ENCODE assay signal across 8 cellular contexts in genomic region chr11:67302571-67303131, GRCh38. TPM values are rescaled to one million over a fixed set of nuclear protein-coding genes. Genes with fewer than 3 reads are reported as not detected.
DNase-seq lines count a peak whose midpoint lies in the region; ATAC-seq and TF ChIP-seq lines count a peak whose summit lies in the region.

No MANE protein-coding gene starts in this region.

- H3K9me3 ChIP-seq in tibial nerve, result no peaks in the 10 kb centered on the region

- intact Hi-C loops in lower leg skin (cut with DNase I; ENCODE audit: low total_unique reads), result no loop called here

- DNase-seq in EH (ENCODE audit: low read depth), result peak; percentile 21
- peak; percentile 37 for DNase-seq in NCI-H526 treated with DMSO at 0.1 percent for 48 hours (lab: John Stamatoyannopoulos, UW)
- peak in 1 of 2 donors; percentile 89 for DNase-seq in lower leg skin (ENCODE audit: low spot score in 2 of 2)
- no peak for DNase-seq in tibial nerve (ENCODE audit: low spot score in 2 of 2)
- no peak for DNase-seq in DMS153 (lab: John Stamatoyannopoulos, UW)
- no peak for DNase-seq in NCI-H1436 treated with DMSO at 0.1 percent for 48 hours (lab: John Stamatoyannopoulos, UW)

- peaks cover 0 to 56% (median 10%) of the 10 kb centered on the region in 3 donors for H3K36me3 ChIP-seq in tibial nerve

- TF ChIP-seq POLR2A in lower leg skin (IDR thresholded peaks at IDR 0.05) (no peak), tibial nerve (IDR thresholded peaks at IDR 0.05) (no peak)

- TF ChIP-seq CTCF in lower leg skin (IDR thresholded peaks at IDR 0.05) (no peak), tibial nerve (IDR thresholded peaks at IDR 0.05) (no peak)

- H3K4me3 ChIP-seq in lower leg skin (ENCODE audit: low read depth, poor library complexity, severe bottlenecking) (peak overlapping the region; percentile 58), tibial nerve (peak overlapping the region; percentile 80 to 96 (median 91))

- H3K4me1 ChIP-seq in tibial nerve, result peaks cover 0 to 36% (median 21%) of the 10 kb centered on the region in 4 donors

- no peaks in the 10 kb centered on the region for H3K27me3 ChIP-seq in tibial nerve

- no peak for ATAC-seq in HG03095 (IDR thresholded peaks at IDR 0.05; ENCODE audit: unreplicated experiment)

- peak overlapping the region; percentile 54 for H3K27ac ChIP-seq in cingulate gyrus (ENCODE audit: low read depth, low read length)
- H3K27ac ChIP-seq in tibial nerve, result peak overlapping the region; percentile 52 to 93 (median 88)

- 14 to 15% methylated on average over 23 of the region's 23 CpGs for WGBS in lower leg skin, 2 donors
- WGBS in tibial nerve, 2 donors, result 22 to 30% methylated on average over 11 to 17 of the region's 23 CpGs

- TF ChIP-seq EP300 in tibial nerve (IDR thresholded peaks at IDR 0.05), result no peak

RNA-seq across cellular contexts. Expression of gene SSH3, which starts 0.7 kb away (rescaled TPM):
- total RNA-seq in lower leg skin (10 to 100 TPM; 58.6 to 71.0 (median 62.0) TPM), tibial nerve (10 to 100 TPM; 28.5 to 51.6 (median 43.1) TPM)

RNA-seq across cellular contexts. Expression of gene ANKRD13D, which starts 13.5 kb away (rescaled TPM):
- total RNA-seq in lower leg skin (10 to 100 TPM; 60.5 to 84.7 (median 72.8) TPM), tibial nerve (100 to 1,000 TPM in 1 of 4 donors, 10 to 100 TPM in 3; 46.8 to 158 (median 69.5) TPM)

RNA-seq across cellular contexts. Expression of gene GRK2, which starts 36.4 kb away (rescaled TPM):
- total RNA-seq in lower leg skin (100 to 1,000 TPM in 3 of 4 donors, 10 to 100 TPM in 1; 81.1 to 127 (median 114) TPM), tibial nerve (100 to 1,000 TPM in 1 of 4 donors, 10 to 100 TPM in 3; 46.0 to 134 (median 65.4) TPM)

RNA-seq across cellular contexts. Expression of gene POLD4, which starts 50.7 kb away (rescaled TPM):
- total RNA-seq in lower leg skin (100 to 1,000 TPM in 1 of 4 donors, 10 to 100 TPM in 3; 82.3 to 126 (median 86.4) TPM), tibial nerve (100 to 1,000 TPM in 1 of 4 donors, 10 to 100 TPM in 3; 70.8 to 154 (median 88.5) TPM)

Comparison
In these comparisons a context has a peak if more than half of its experiments do, and no peak if none do; other contexts are left out.
1. DNase-seq: peak in EH (single experiment) and NCI-H526 treated with DMSO at 0.1 percent for 48 hours (single experiment); none in tibial nerve (0 of 2), DMS153 (single experiment) and NCI-H1436 treated with DMSO at 0.1 percent for 48 hours (single experiment).